ENCODE assay signal across 24 cellular contexts in genomic region chr15:95679847-95680582, GRCh38.
"Had no signal": no experiment of that assay in that cellular context is flagged by ENCODE, and none has a peak within 500 bp of the region (broad histone marks: within the 10 kb centered on the region; RNA-seq: fewer than 3 reads in every experiment).

No MANE protein-coding gene starts in this region.

- H3K4me3 ChIP-seq: left lung, lung, mucosa of descending colon, ovary, skin epidermis, stomach, transverse colon, upper lobe of left lung, vagina had no signal

- H3K9me3 ChIP-seq: left lung, mucosa of descending colon, ovary, stomach, transverse colon, upper lobe of left lung, vagina had no signal

- ATAC-seq: left cardiac atrium; left lung; mucosa of descending colon; naive thymus-derived CD4-positive, alpha-beta T cell; natural killer cell treated with Interleukin-12 subunit alpha and Interleukin-12 subunit beta and Interleukin-15 and Interleukin-18, amount 100 ng/mL, for 72 hours; sciatic nerve; stimulated activated naive B cell treated with anti-CD40 and anti-IgM and Interleukin-4, amounts not matched to agents 10 μg/mL and 1 μg/mL and 100 μg/mL, for 72 hours; stimulated activated naive CD8-positive, alpha-beta T cell treated with anti-CD3 and anti-CD28 coated beads, Interleukin-15, Interleukin-2, amounts not matched to agents 100 U/mL and 50 U/mL, for 24 hours had no signal

- H3K4me1 ChIP-seq: left lung, transverse colon, upper lobe of left lung, vagina had no signal

- H3K27me3 ChIP-seq: left lung, ovary, stomach, transverse colon, upper lobe of left lung, vagina had no signal

- H3K27ac ChIP-seq: left lung, ovary, skin epidermis, transverse colon, upper lobe of left lung, vagina had no signal

- DNase-seq: head of caudate nucleus; hippocampal formation; kidney glomerular epithelial cell; left cardiac atrium; left lung; mesendoderm; mucosa of descending colon; naive thymus-derived CD4-positive, alpha-beta T cell; ovary; retina; stimulated activated CD4-positive, alpha-beta T cell treated with anti-CD3 and anti-CD28 coated beads, Interleukin-12 subunit alpha, Interleukin-12 subunit beta, amount 100 ng/mL, for 4 hours; stimulated activated CD4-positive, alpha-beta T cell treated with anti-CD3 and anti-CD28 coated beads, Interleukin-15, amount 100 ng/mL, for 24 hours; stimulated activated CD4-positive, alpha-beta T cell treated with anti-CD3 and anti-CD28 coated beads, Interleukin-2, amount 100 ng/mL, for 24 hours; stimulated activated CD4-positive, alpha-beta T cell treated with anti-CD3 and anti-CD28 coated beads, Interleukin-4, amount 100 ng/mL, for 1 hour; stimulated activated naive B cell treated with anti-CD40 and anti-IgM and Interleukin-4, amounts not matched to agents 10 μg/mL and 1 μg/mL and 100 μg/mL, for 72 hours; stimulated activated naive CD8-positive, alpha-beta T cell treated with anti-CD3 and anti-CD28 coated beads, Interleukin-15, Interleukin-2, amounts not matched to agents 100 U/mL and 50 U/mL, for 24 hours; stomach; transverse colon; upper lobe of left lung had no signal

- H3K36me3 ChIP-seq: left lung, ovary, stomach, transverse colon, upper lobe of left lung, vagina had no signal
